ENCODE assay signal across 8 cellular contexts in genomic region chr3:81339040-81339845, GRCh38.
DNase-seq lines count a peak whose midpoint lies in the region; ATAC-seq, FAIRE-seq and TF ChIP-seq lines count a peak whose summit lies in the region.

No MANE protein-coding gene starts in this region.

- H3K79me1 ChIP-seq in trophoblast cell (ENCODE audit: low read length), result no peaks in the 10 kb centered on the region

- H3K18ac ChIP-seq in trophoblast cell (ENCODE audit: low read length), result no peak overlapping the region

- no peak overlapping the region for H4K8ac ChIP-seq in trophoblast cell (ENCODE audit: low read depth, low read length)

- TF ChIP-seq POLR2A in GM18505 (IDR thresholded peaks at IDR 0.05; ENCODE audit: borderline replicate concordance, extremely low read depth, insufficient read depth, insufficient read length), result no peak

- H3K79me2 ChIP-seq in trophoblast cell (ENCODE audit: control insufficient read depth, insufficient read depth, low read length, poor library complexity), result no peaks in the 10 kb centered on the region

- no peak overlapping the region for H2AFZ ChIP-seq in trophoblast cell (ENCODE audit: insufficient read depth, low read length, poor library complexity)

- no peak overlapping the region for H4K91ac ChIP-seq in trophoblast cell (ENCODE audit: low read depth, low read length)

- H2BK5ac ChIP-seq in trophoblast cell (ENCODE audit: low read depth, low read length, poor library complexity), result no peak overlapping the region

- H4K12ac ChIP-seq in trophoblast cell (ENCODE audit: low read depth, low read length), result no peak overlapping the region

- WGBS in trophoblast cell (ENCODE audit: extremely low coverage, insufficient coverage, insufficient read length), result no CpG with 5 or more reads among the region's 1 CpG

- H3K4me3 Mint-ChIP-seq in endothelial cell (ENCODE audit: unreplicated experiment), result no peak overlapping the region

- H3K9ac ChIP-seq in trophoblast cell (ENCODE audit: low read length), result no peak overlapping the region

- H3K4me1 ChIP-seq in trophoblast cell (ENCODE audit: control insufficient read depth in 1 of 2, insufficient read depth in 2 of 2, low read length in 2 of 2), result no peaks in the 10 kb centered on the region

- H3K27me3 Mint-ChIP-seq in endothelial cell (ENCODE audit: unreplicated experiment), result no peaks in the 10 kb centered on the region

- H2BK120ac ChIP-seq in trophoblast cell (ENCODE audit: insufficient read depth, low read length, poor library complexity), result no peak overlapping the region

- H3K4me3 ChIP-seq in LNCaP clone FGC (ENCODE audit: low read depth, low read length), result no peak overlapping the region
- H3K4me3 ChIP-seq in trophoblast cell (ENCODE audit: low read depth, low read length), result no peak overlapping the region

- no peaks in the 10 kb centered on the region for H3K4me1 Mint-ChIP-seq in endothelial cell (ENCODE audit: unreplicated experiment)

- H2AK5ac ChIP-seq in trophoblast cell (ENCODE audit: low read length), result no peak overlapping the region

- no peaks in the 10 kb centered on the region for H3K9me3 ChIP-seq in trophoblast cell (ENCODE audit: insufficient read depth, low read depth, low read length)

- intact Hi-C loops in head of caudate nucleus (cut with DNase I), result no loop called here

- H3K27me3 ChIP-seq in trophoblast cell (ENCODE audit: insufficient read depth, low read length), result no peaks in the 10 kb centered on the region

- no peaks in the 10 kb centered on the region for H3K9me3 Mint-ChIP-seq in endothelial cell (ENCODE audit: unreplicated experiment)

- DNase-seq in HCEC 1CT (peak; percentile 6), LNCaP clone FGC (ENCODE audit: low read depth) (peak; percentile 26), endothelial cell (ENCODE audit: low spot score) (no peak), urothelium cell line (ENCODE audit: low spot score) (peak; percentile 5), head of caudate nucleus (no peak), trophoblast cell (no peak)
- DNase-seq in effector CD8-positive, alpha-beta T cell (lab: John Stamatoyannopoulos, UW), result no peak

- H3K36me3 Mint-ChIP-seq in endothelial cell (ENCODE audit: low read depth, unreplicated experiment), result no peaks in the 10 kb centered on the region

- no peaks in the 10 kb centered on the region for H3K36me3 ChIP-seq in trophoblast cell (ENCODE audit: control insufficient read depth in 1 of 2, insufficient read depth in 2 of 2, low read length in 2 of 2)

- no peak overlapping the region for H2BK12ac ChIP-seq in trophoblast cell (ENCODE audit: low read length)

- H3K27ac ChIP-seq in trophoblast cell (ENCODE audit: low read depth, low read length), result no peak overlapping the region

- ATAC-seq in GM18505 (IDR thresholded peaks at IDR 0.05; ENCODE audit: unreplicated experiment), result peak; percentile 94

- no peak overlapping the region for H3K4me2 ChIP-seq in trophoblast cell (ENCODE audit: low read length)

- H3K14ac ChIP-seq in trophoblast cell (ENCODE audit: low read length), result no peak overlapping the region

- no peak for FAIRE-seq in urothelium cell line (lab: Jason Lieb, UNC)

- TF ChIP-seq CTCF in LNCaP clone FGC (IDR thresholded peaks at IDR 0.05; ENCODE audit: control insufficient read depth, extremely low read depth, insufficient read depth), result peak; percentile 63
- TF ChIP-seq CTCF in endothelial cell (IDR thresholded peaks at IDR 0.05; ENCODE audit: unreplicated experiment), result peak; percentile 70

- H3K27ac Mint-ChIP-seq in endothelial cell (ENCODE audit: unreplicated experiment), result no peak overlapping the region

- H3K23ac ChIP-seq in trophoblast cell (ENCODE audit: low read length), result no peak overlapping the region

- no peak overlapping the region for H3K4ac ChIP-seq in trophoblast cell (ENCODE audit: low read depth, low read length)

Comparison
In these comparisons a context has a peak if more than half of its experiments do, and no peak if none do; other contexts are left out.
1. DNase-seq: peak in HCEC 1CT (single experiment), LNCaP clone FGC (single experiment) and urothelium cell line (single experiment); none in endothelial cell (single experiment), head of caudate nucleus (0 of 42), effector CD8-positive, alpha-beta T cell (single experiment) and trophoblast cell (0 of 2).